In genomic region chr18:35083174-35083712, GRCh38 we compare ENCODE assay signal across 18 cellular contexts.
"Had no signal": no experiment of that assay in that cellular context is flagged by ENCODE, and none has a peak within 500 bp of the region (broad histone marks: within the 10 kb centered on the region; RNA-seq: fewer than 3 reads in every experiment).

No MANE protein-coding gene starts in this region.

- H3K4me1 ChIP-seq: parathyroid adenoma had no signal

- H3K27me3 ChIP-seq: spleen, suprapubic skin, upper lobe of right lung had no signal

- H3K4me3 ChIP-seq: spleen, suprapubic skin, upper lobe of right lung had no signal

- H3K4me3 Mint-ChIP-seq: activated B cell treated with CpG ODN at 0.5 μM for 24 hours; activated CD4-positive, alpha-beta T cell treated with anti-CD3 and anti-CD28 coated beads, Interleukin-2, amount 10 ng/mL, durations not matched to agents 7 days and 5 days; activated naive CD4-positive, alpha-beta T cell treated with anti-CD3 and anti-CD28 coated beads, Interleukin-2, amount 50 U/mL, for 24 hours; brain; endodermal cell; T-helper 1 cell treated with Interleukin-12 subunit alpha and Interleukin-12 subunit beta and Interleukin-4 antibody, amounts not matched to agents 30 μg/mL and 1 μg/mL, for 36 hours had no signal

- H3K27ac Mint-ChIP-seq: activated B cell treated with CpG ODN at 0.5 μM for 24 hours; activated CD4-positive, alpha-beta T cell treated with anti-CD3 and anti-CD28 coated beads, Interleukin-2, amount 10 ng/mL, durations not matched to agents 7 days and 5 days; activated naive CD4-positive, alpha-beta T cell treated with anti-CD3 and anti-CD28 coated beads, Interleukin-2, amount 50 U/mL, for 24 hours; endodermal cell; T-helper 1 cell treated with Interleukin-12 subunit alpha and Interleukin-12 subunit beta and Interleukin-4 antibody, amounts not matched to agents 30 μg/mL and 1 μg/mL, for 36 hours had no signal

- H3K9me3 ChIP-seq: spleen, suprapubic skin, upper lobe of right lung had no signal

- H3K79me2 ChIP-seq: parathyroid adenoma had no signal

- H3K9me3 Mint-ChIP-seq: activated B cell treated with CpG ODN at 0.5 μM for 24 hours; activated CD4-positive, alpha-beta T cell treated with anti-CD3 and anti-CD28 coated beads, Interleukin-2, amount 10 ng/mL, durations not matched to agents 7 days and 5 days; activated naive CD4-positive, alpha-beta T cell treated with anti-CD3 and anti-CD28 coated beads, Interleukin-2, amount 50 U/mL, for 24 hours; brain; endodermal cell; T-helper 1 cell treated with Interleukin-12 subunit alpha and Interleukin-12 subunit beta and Interleukin-4 antibody, amounts not matched to agents 30 μg/mL and 1 μg/mL, for 36 hours had no signal

- H3K36me3 ChIP-seq: suprapubic skin, upper lobe of right lung had no signal

- H2AFZ ChIP-seq: parathyroid adenoma had no signal

- H3K9ac ChIP-seq: parathyroid adenoma had no signal

- H3K4me1 Mint-ChIP-seq: activated CD4-positive, alpha-beta T cell treated with anti-CD3 and anti-CD28 coated beads, Interleukin-2, amount 10 ng/mL, durations not matched to agents 7 days and 5 days; endodermal cell had no signal

- ATAC-seq: left lobe of liver, upper lobe of right lung had no signal

- H3K27ac ChIP-seq: parathyroid adenoma, spleen, suprapubic skin, upper lobe of right lung had no signal

- DNase-seq: activated B cell treated with CpG ODN at 0.5 μM for 24 hours; activated CD4-positive, alpha-beta T cell treated with anti-CD3 and anti-CD28 coated beads, Interleukin-2, amount 10 ng/mL, durations not matched to agents 7 days and 5 days; activated T-cell treated with anti-CD3 and anti-CD28 coated beads for 4 hours; amniotic stem cell; endodermal cell; erythroblast; mesendoderm; retina; spleen; stimulated activated CD4-positive, alpha-beta T cell treated with anti-CD3 and anti-CD28 coated beads, Interleukin-2, amount 100 ng/mL, for 24 hours; stimulated activated naive CD4-positive, alpha-beta T cell treated with Interleukin-2 at 50 U/mL for 16 hours; upper lobe of right lung had no signal

- H3K27me3 Mint-ChIP-seq: activated B cell treated with CpG ODN at 0.5 μM for 24 hours; activated CD4-positive, alpha-beta T cell treated with anti-CD3 and anti-CD28 coated beads, Interleukin-2, amount 10 ng/mL, durations not matched to agents 7 days and 5 days; activated naive CD4-positive, alpha-beta T cell treated with anti-CD3 and anti-CD28 coated beads, Interleukin-2, amount 50 U/mL, for 24 hours; brain had no signal
